In genomic region chr12:7265251-7265650, GRCh38 we compare ENCODE assay signal across 18 cellular contexts. TPM values are rescaled to one million over a fixed set of nuclear protein-coding genes. Genes with fewer than 3 reads are reported as not detected.
DNase-seq lines count a peak whose midpoint lies in the region; ATAC-seq and TF ChIP-seq lines count a peak whose summit lies in the region.
"Had no signal": no experiment of that assay in that cellular context is flagged by ENCODE, and none has a peak within 500 bp of the region (broad histone marks: within the 10 kb centered on the region; RNA-seq: fewer than 3 reads in every experiment).

No MANE protein-coding gene starts in this region.

- no peak overlapping the region for H3K9ac ChIP-seq in mammary epithelial cell (ENCODE audit: insufficient read depth, low read length)
- H3K9ac ChIP-seq in neuronal stem cell (ENCODE audit: low read depth, low read length, poor library complexity) = no peak overlapping the region

- no peaks in the 10 kb centered on the region for H3K9me3 Mint-ChIP-seq in MCF 10A (ENCODE audit: unreplicated experiment)
- H3K9me3 Mint-ChIP-seq: CD8-positive, alpha-beta memory T cell; HFFc6 had no signal

- H3K27me3 ChIP-seq in breast epithelium = no peaks in the 10 kb centered on the region
- no peaks in the 10 kb centered on the region for H3K27me3 ChIP-seq in mammary epithelial cell (ENCODE audit: insufficient read depth, low read length)
- H3K27me3 ChIP-seq in neuronal stem cell (ENCODE audit: control insufficient read depth in 3 of 3, insufficient read depth in 3 of 3, low read depth in 1 of 3, low read length in 3 of 3) = no peaks in the 10 kb centered on the region

- no peak overlapping the region for H4K91ac ChIP-seq in neuronal stem cell (ENCODE audit: low read depth, low read length, poor library complexity)

- POLR2A ChIA-PET in MCF 10A (lab: Yijun Ruan, JAX) = interaction anchor here (1.0 to 2.6 kb wide), 3 partner anchors 24 to 94 kb away, joined by 3 to 9 read pairs (median 3); no protein-coding TSS in a partner anchor

- H3K4me3 ChIP-seq in breast epithelium = no peak overlapping the region
- H3K4me3 ChIP-seq in mammary epithelial cell (replicated peaks in 1 of 3; ENCODE audit: insufficient read depth in 1 of 3, low read depth in 2 of 3, low read length in 3 of 3) = no peak overlapping the region
- H3K4me3 ChIP-seq in neuronal stem cell (ENCODE audit: low read length in 2 of 2) = no peak overlapping the region
- H3K4me3 ChIP-seq: GM12878 had no signal

- no peak overlapping the region for H2BK15ac ChIP-seq in neuronal stem cell (ENCODE audit: low read length)

- H4K20me1 ChIP-seq in mammary epithelial cell (ENCODE audit: insufficient read depth, low read length) = no peaks in the 10 kb centered on the region

- H3K27ac ChIP-seq in breast epithelium (no peak overlapping the region), mammary epithelial cell (ENCODE audit: insufficient read depth, low read depth, low read length) (peak overlapping the region; percentile 3), neuronal stem cell (replicated peaks; ENCODE audit: low read length) (no peak overlapping the region)
- H3K27ac ChIP-seq: 22Rv1 had no signal

- H3K4me1 Mint-ChIP-seq in MCF 10A (ENCODE audit: insufficient read depth, unreplicated experiment) = peaks cover 18% of the 10 kb centered on the region
- H3K4me1 Mint-ChIP-seq: CD8-positive, alpha-beta memory T cell had no signal

- H3K4me2 ChIP-seq in mammary epithelial cell (ENCODE audit: insufficient read depth, low read depth, low read length) = no peak overlapping the region
- no peak overlapping the region for H3K4me2 ChIP-seq in neuronal stem cell (ENCODE audit: insufficient read depth, low read length, poor library complexity, severe bottlenecking)

- no peak overlapping the region for H3K4ac ChIP-seq in neuronal stem cell (ENCODE audit: low read length)

- H3K4me1 ChIP-seq in breast epithelium = no peaks in the 10 kb centered on the region
- H3K4me1 ChIP-seq in mammary epithelial cell (ENCODE audit: insufficient read depth, low read length) = no peaks in the 10 kb centered on the region
- no peaks in the 10 kb centered on the region for H3K4me1 ChIP-seq in neuronal stem cell (ENCODE audit: control insufficient read depth in 2 of 2, insufficient read depth in 1 of 2, low read depth in 1 of 2, low read length in 2 of 2)

- no peak overlapping the region for H2AK5ac ChIP-seq in neuronal stem cell (ENCODE audit: low read depth, low read length)

- H3K23ac ChIP-seq in neuronal stem cell (ENCODE audit: low read depth, low read length, poor library complexity) = no peak overlapping the region

- no peak overlapping the region for H3K14ac ChIP-seq in neuronal stem cell (ENCODE audit: low read length)

- H3K36me3 Mint-ChIP-seq in MCF 10A (ENCODE audit: insufficient read depth, unreplicated experiment) = no peaks in the 10 kb centered on the region
- H3K36me3 Mint-ChIP-seq: CD8-positive, alpha-beta memory T cell had no signal

- H2BK5ac ChIP-seq in neuronal stem cell (ENCODE audit: low read length) = no peak overlapping the region

- CTCF ChIA-PET in MCF 10A (lab: Yijun Ruan, JAX) = interaction anchor here (1.2 to 1.3 kb wide), 2 partner anchors 24 to 195 kb away, joined by 3 to 4 read pairs; no protein-coding TSS in a partner anchor
- CTCF ChIA-PET in mammary epithelial cell (lab: Charles Lee; ENCODE audit: low non-redundant PET) = no interaction called here

- H3K4me3 Mint-ChIP-seq in MCF 10A (ENCODE audit: unreplicated experiment) = no peak overlapping the region
- H3K4me3 Mint-ChIP-seq: CD8-positive, alpha-beta memory T cell; HFFc6 had no signal

- TF ChIP-seq CTCF in MCF 10A (IDR thresholded peaks at IDR 0.05; ENCODE audit: unreplicated experiment) (no peak), breast epithelium (IDR thresholded peaks at IDR 0.05) (no peak), mammary epithelial cell (conservative IDR thresholded peaks at IDR 0.05 in 1 of 2, IDR thresholded peaks at IDR 0.05 in 1 of 2; ENCODE audit: extremely low read depth in 1 of 2, insufficient read depth in 1 of 2, low read depth in 1 of 2, low read length in 2 of 2) (no peak)

- 25% methylated on average over 3 of the region's 4 CpGs for WGBS in mammary epithelial cell (ENCODE audit: low coverage, missing lambda C conversion rate)
- no CpG with 5 or more reads among the region's 4 CpGs for WGBS in neuronal stem cell (ENCODE audit: extremely low coverage in 2 of 2, insufficient read length in 2 of 2, insufficient replicate concordance in 1 of 2), 2 donors

- no peaks in the 10 kb centered on the region for H3K79me1 ChIP-seq in neuronal stem cell (ENCODE audit: low read depth, low read length)

- no peaks in the 10 kb centered on the region for H3K9me3 ChIP-seq in breast epithelium
- H3K9me3 ChIP-seq in mammary epithelial cell (replicated peaks; ENCODE audit: insufficient read depth, low read length) = no peaks in the 10 kb centered on the region
- no peaks in the 10 kb centered on the region for H3K9me3 ChIP-seq in neuronal stem cell (replicated peaks in 1 of 2; ENCODE audit: control insufficient read depth in 2 of 2, insufficient read depth in 1 of 2, low read depth in 1 of 2, low read length in 2 of 2)

- H2BK120ac ChIP-seq in neuronal stem cell (ENCODE audit: low read depth, low read length) = no peak overlapping the region

- dilution Hi-C loops in mammary epithelial cell (cut with HindIII; ENCODE audit: low sequenced_read_pairs) = no loop called here

- no peak overlapping the region for H3K18ac ChIP-seq in neuronal stem cell (ENCODE audit: low read length)

- intact Hi-C loops in MCF 10A (cut with micrococcal nuclease) = no loop called here
- intact Hi-C loops in breast epithelium (cut with DNase I; ENCODE audit: low total_unique reads) = no loop called here
- intact Hi-C loops in mammary epithelial cell (cut with micrococcal nuclease) = no loop called here

- no peaks in the 10 kb centered on the region for H3K79me2 ChIP-seq in mammary epithelial cell (ENCODE audit: insufficient read depth, low read length)

- in situ Hi-C loops in mammary epithelial cell (cut with MboI; ENCODE audit: low sequenced_read_pairs in 2 of 2) = no loop called here

- ATAC-seq in GM21447 (IDR thresholded peaks at IDR 0.05; ENCODE audit: unreplicated experiment) (no peak), GM21381 (IDR thresholded peaks at IDR 0.05; ENCODE audit: unreplicated experiment) (no peak)
- ATAC-seq: GM12878 had no signal

- BruUV-seq in MCF 10A (replicated peaks; lab: Mats Ljungman, UMichigan) = no TSS peak
- BruUV-seq in mammary epithelial cell (replicated peaks; lab: Mats Ljungman, UMichigan) = no TSS peak

- DNase-seq in MCF 10A (ENCODE audit: unreplicated experiment) = peak; percentile 72
- DNase-seq in breast epithelium (ENCODE audit: low spot score in 2 of 2) = no peak
- peak; percentile 59 for DNase-seq in mammary epithelial cell
- DNase-seq in neuronal stem cell (ENCODE audit: low spot score) = no peak
- DNase-seq in UCSD-AML1 (lab: John Stamatoyannopoulos, UW; ENCODE audit: unreplicated experiment) = no peak
- no peak for DNase-seq in NCI-H146 treated with DMSO at 0.1 percent for 48 hours (lab: John Stamatoyannopoulos, UW; ENCODE audit: unreplicated experiment)
- DNase-seq: CD8-positive, alpha-beta memory T cell; DMS 273 treated with DMSO at 0.1 percent for 48 hours; HCEC 1CT; HFFc6 had no signal

- H3K36me3 ChIP-seq in breast epithelium (no peaks in the 10 kb centered on the region), mammary epithelial cell (ENCODE audit: insufficient read depth, low read length) (no peaks in the 10 kb centered on the region), neuronal stem cell (replicated peaks in 1 of 2; ENCODE audit: control insufficient read depth in 2 of 2, insufficient read depth in 2 of 2, low read length in 2 of 2) (peaks cover 0 to 1% of the 10 kb centered on the region in 2 donors)

- no peak overlapping the region for H2BK12ac ChIP-seq in neuronal stem cell (ENCODE audit: low read length)

- no peak for TF ChIP-seq POLR2A in breast epithelium (IDR thresholded peaks at IDR 0.05)

- H2AFZ ChIP-seq in mammary epithelial cell (ENCODE audit: low read depth, low read length) = no peak overlapping the region
- peak overlapping the region; percentile 46 for H2AFZ ChIP-seq in neuronal stem cell (ENCODE audit: low read length)

- H4K8ac ChIP-seq in neuronal stem cell (ENCODE audit: low read depth, low read length) = no peak overlapping the region

- no peaks in the 10 kb centered on the region for H3K27me3 Mint-ChIP-seq in MCF 10A (ENCODE audit: insufficient read depth, unreplicated experiment)

- H3K27ac Mint-ChIP-seq in MCF 10A (ENCODE audit: low read depth, unreplicated experiment) = peak overlapping the region; percentile 82
- H3K27ac Mint-ChIP-seq: CD8-positive, alpha-beta memory T cell; HFFc6 had no signal

RNA-seq across cellular contexts. Expression of gene ACSM4, which starts 38.6 kb away (rescaled TPM):
- total RNA-seq in MCF 10A (2022) = not detected in 2 replicates
- total RNA-seq in breast epithelium = not detected
- total RNA-seq in mammary epithelial cell = not detected
- polyA plus RNA-seq in mammary epithelial cell = not detected
- polyA minus RNA-seq in mammary epithelial cell = not detected
- polyA plus RNA-seq in neuronal stem cell (2013, experiment 1 of 2) = not detected
- not detected for polyA plus RNA-seq in neuronal stem cell (2013, experiment 2 of 2)
- total RNA-seq: A673; CD8-positive, alpha-beta memory T cell; G401; GM12878; H1; HFFc6 had no signal
- polyA plus RNA-seq: BJ; CD8-positive, alpha-beta memory T cell; GM12878; H1 had no signal

Comparison
In these comparisons a context has a peak if more than half of its experiments do, and no peak if none do; other contexts are left out.
1. DNase-seq: peak in MCF 10A (single experiment) and mammary epithelial cell (single experiment); none in breast epithelium (0 of 2), neuronal stem cell (single experiment), UCSD-AML1 (single experiment) and NCI-H146 treated with DMSO at 0.1 percent for 48 hours (single experiment).